In genomic region chrX:110286126-110286525, GRCh38 we compare ENCODE assay signal across 12 cellular contexts. TPM values are rescaled to one million over a fixed set of nuclear protein-coding genes. Genes with fewer than 3 reads are reported as not detected.
A peak's percentile ranks its signal among the peaks of the same experiment; 100 is the strongest.
DNase-seq lines count a peak whose midpoint lies in the region; ATAC-seq and TF ChIP-seq lines count a peak whose summit lies in the region.
"Had no signal": no experiment of that assay in that cellular context is flagged by ENCODE, and none has a peak within 500 bp of the region (broad histone marks: within the 10 kb centered on the region; RNA-seq: fewer than 3 reads in every experiment).

No MANE protein-coding gene starts in this region.

- no peak overlapping the region for H3K9ac ChIP-seq in HCT116 (ENCODE audit: low read length)

- H3K79me2 ChIP-seq in HCT116 (ENCODE audit: insufficient read depth, low read length): no peaks in the 10 kb centered on the region

- no peak for TF ChIP-seq RAD21 in HCT116 (IDR thresholded peaks at IDR 0.05; ENCODE audit: low read depth)

- POLR2A ChIA-PET in AG04449 (lab: Yijun Ruan, JAX): no interaction called here
- POLR2A ChIA-PET in HCT116 (lab: Charles Lee): no interaction called here

- DNase-seq in AG04449 (ENCODE audit: low read depth, low spot score) (peak; percentile 53), HCT116 (ENCODE audit: low read depth, low spot score) (peak; percentile 12), SW480 (ENCODE audit: low spot score) (peak; percentile 25), foreskin melanocyte (peak; percentile 47), SKM-1 treated with dmso at 0.1 percent for 144 hours (lab: John Stamatoyannopoulos, UW; ENCODE audit: unreplicated experiment) (no peak), vagina (ENCODE audit: extremely low spot score in 2 of 2) (no peak)
- DNase-seq: activated naive CD4-positive, alpha-beta T cell treated with anti-CD3 and anti-CD28 coated beads, Interleukin-2, amount 50 U/mL, for 16 hours; Caco-2; naive B cell; stimulated activated CD4-positive, alpha-beta T cell treated with anti-CD3 and anti-CD28 coated beads, Interleukin-4, amount 100 ng/mL, for 24 hours had no signal

- CTCF ChIA-PET in AG04449 (lab: Yijun Ruan, JAX) (no interaction called here), HCT116 (lab: Charles Lee) (no interaction called here)

- H3K27ac ChIP-seq in HCT116 (ENCODE audit: low read depth, low read length) (no peak overlapping the region), vagina (no peak overlapping the region)

- BruUV-seq in HCT116 (replicated peaks; lab: Mats Ljungman, UMichigan): no TSS peak

- H2AFZ ChIP-seq in HCT116 (ENCODE audit: low read depth, low read length, poor library complexity, severe bottlenecking): no peak overlapping the region

- RAD21 ChIA-PET in HCT116 (lab: Charles Lee; ENCODE audit: low non-redundant PET in 1 of 2, low total read pairs in 2 of 2, uncharacterized antibody in 2 of 2, unreplicated experiment in 2 of 2): no interaction called here

- ATAC-seq in HCT116 (no peak), GM18870 (IDR thresholded peaks at IDR 0.05; ENCODE audit: unreplicated experiment) (no peak), HG03280 (IDR thresholded peaks at IDR 0.05; ENCODE audit: unreplicated experiment) (no peak)

- peak overlapping the region; percentile 33 for H3K4me2 ChIP-seq in HCT116 (ENCODE audit: low read length)

- H3K4me3 ChIP-seq in AG04449 (ENCODE audit: low read depth, low read length) (no peak overlapping the region), HCT116 (replicated peaks in 1 of 2; ENCODE audit: low read depth in 1 of 2, low read length in 2 of 2) (no peak overlapping the region), vagina (no peak overlapping the region)

- no peak for TF ChIP-seq CTCF in AG04449 (IDR thresholded peaks at IDR 0.05; ENCODE audit: insufficient read depth, low read length, missing control alignments)
- TF ChIP-seq CTCF in HCT116 (IDR thresholded peaks at IDR 0.05 in 2 of 3, conservative IDR thresholded peaks at IDR 0.05 in 1 of 3; ENCODE audit: borderline replicate concordance in 1 of 3, insufficient read depth in 1 of 3, low read depth in 2 of 3, low read length in 2 of 3): no peak
- TF ChIP-seq CTCF in vagina (IDR thresholded peaks at IDR 0.05): no peak

- no peaks in the 10 kb centered on the region for H3K36me3 ChIP-seq in HCT116 (ENCODE audit: control insufficient read depth in 1 of 2, insufficient read depth in 2 of 2, low read length in 2 of 2)
- no peaks in the 10 kb centered on the region for H3K36me3 ChIP-seq in vagina

- peaks cover 0 to 18% of the 10 kb centered on the region in 2 experiments; a peak in 2 of 4 replicates for H3K4me1 ChIP-seq in HCT116 (ENCODE audit: control insufficient read depth in 1 of 2, insufficient read depth in 2 of 2, low read length in 2 of 2)
- no peaks in the 10 kb centered on the region for H3K4me1 ChIP-seq in vagina
- H3K4me1 ChIP-seq: Caco-2 had no signal

- intact Hi-C loops in HCT116 (cut with micrococcal nuclease): no loop called here
- intact Hi-C loops in vagina (cut with DNase I): no loop called here

- peaks cover 2% of the 10 kb centered on the region; the same call in 1 of the 2 replicates for H3K9me2 ChIP-seq in HCT116 (ENCODE audit: insufficient read depth)

- H3K27me3 ChIP-seq in HCT116 (ENCODE audit: insufficient read depth, low read length) (no peaks in the 10 kb centered on the region), vagina (no peaks in the 10 kb centered on the region)

- H3K9me3 ChIP-seq in HCT116 (ENCODE audit: control insufficient read depth in 1 of 2, insufficient read depth in 1 of 2, low read depth in 1 of 2, low read length in 2 of 2): no peaks in the 10 kb centered on the region
- H3K9me3 ChIP-seq in vagina: no peaks in the 10 kb centered on the region
- H3K9me3 ChIP-seq: Caco-2 had no signal

- H4K20me1 ChIP-seq in HCT116 (ENCODE audit: insufficient read depth): no peaks in the 10 kb centered on the region

- TF ChIP-seq POLR2A in HCT116 (IDR thresholded peaks at IDR 0.05; ENCODE audit: borderline replicate concordance, extremely low read depth, insufficient read depth, insufficient read length): no peak
- TF ChIP-seq POLR2A in vagina (IDR thresholded peaks at IDR 0.05): no peak

TF ChIP-seq in HCT116, 20 proteins besides CTCF, POLR2A, EP300 and RAD21:
- TF ChIP-seq JUND (IDR thresholded peaks at IDR 0.05) (peak; percentile 28; the same call in 1 of the 2 replicates), SP1 (IDR thresholded peaks at IDR 0.05; ENCODE audit: low read depth) (no peak), CEBPB (IDR thresholded peaks at IDR 0.05; ENCODE audit: low read depth) (peak; percentile 89), FOSL1 (IDR thresholded peaks at IDR 0.05; ENCODE audit: low read depth) (peak; percentile 49; the same call in 1 of the 2 replicates)

RNA-seq across cellular contexts. Expression of gene AMMECR1, which starts 31.8 kb away (rescaled TPM):
- total RNA-seq in HCT116 (2021; ENCODE audit: unreplicated experiment) (9.2 TPM), vagina (8.1 TPM)
- 2.8 and 3.0 TPM in 2 replicates for polyA plus RNA-seq in HCT116 (2012)

Comparison
In these comparisons a context has a peak if more than half of its experiments do, and no peak if none do; other contexts are left out.
1. DNase-seq: peak in AG04449 (single experiment), HCT116 (single experiment), SW480 (single experiment) and foreskin melanocyte (single experiment); none in SKM-1 treated with dmso at 0.1 percent for 144 hours (single experiment) and vagina (0 of 2).